Comparison of ENCODE assay signal across 8 cellular contexts in genomic region chr17:2137342-2138098, GRCh38.
A peak's percentile ranks its signal among the peaks of the same experiment; 100 is the strongest.
DNase-seq lines count a peak whose midpoint lies in the region; ATAC-seq and TF ChIP-seq lines count a peak whose summit lies in the region.

No MANE protein-coding gene starts in this region.

- H3K27ac ChIP-seq in Karpas-422 (ENCODE audit: low read length): peak overlapping the region; percentile 64
- H3K27ac ChIP-seq in prostate gland: peak overlapping the region in 1 of 2 donors; percentile 16
- H3K27ac ChIP-seq in esophagus muscularis mucosa (replicated peaks in 1 of 4): peak overlapping the region in 2 of 4 donors; percentile 23 to 39

- intact Hi-C loops in prostate gland (cut with DNase I): no loop called here
- intact Hi-C loops in esophagus muscularis mucosa (cut with DNase I): no loop called here

- H3K27me3 Mint-ChIP-seq in activated naive CD4-positive, alpha-beta T cell treated with anti-CD3 and anti-CD28 coated beads, Interleukin-2, amount 50 U/mL, for 24 hours: no peaks in the 10 kb centered on the region
- H3K27me3 Mint-ChIP-seq in effector memory CD8-positive, alpha-beta T cell: no peaks in the 10 kb centered on the region

- H3K4me3 Mint-ChIP-seq in activated naive CD4-positive, alpha-beta T cell treated with anti-CD3 and anti-CD28 coated beads, Interleukin-2, amount 50 U/mL, for 24 hours: no peak overlapping the region
- H3K4me3 Mint-ChIP-seq in effector memory CD8-positive, alpha-beta T cell: no peak overlapping the region

- no peak for TF ChIP-seq EP300 in esophagus muscularis mucosa (IDR thresholded peaks at IDR 0.05)

- 58% methylated on average over 11 of the region's 11 CpGs for WGBS in prostate gland
- WGBS in esophagus muscularis mucosa: 75% methylated on average over 11 of the region's 11 CpGs

- H3K27ac Mint-ChIP-seq in activated naive CD4-positive, alpha-beta T cell treated with anti-CD3 and anti-CD28 coated beads, Interleukin-2, amount 50 U/mL, for 24 hours: peak overlapping the region; percentile 37
- H3K27ac Mint-ChIP-seq in effector memory CD8-positive, alpha-beta T cell: peak overlapping the region; percentile 68 to 87

- no peaks in the 10 kb centered on the region for H3K9me3 ChIP-seq in Karpas-422 (ENCODE audit: low read length)
- no peaks in the 10 kb centered on the region for H3K9me3 ChIP-seq in prostate gland
- no peaks in the 10 kb centered on the region for H3K9me3 ChIP-seq in esophagus muscularis mucosa

- no peaks in the 10 kb centered on the region for H4K20me1 ChIP-seq in Karpas-422 (ENCODE audit: insufficient read depth, low read depth, low read length)

- no peaks in the 10 kb centered on the region for H3K36me3 Mint-ChIP-seq in activated naive CD4-positive, alpha-beta T cell treated with anti-CD3 and anti-CD28 coated beads, Interleukin-2, amount 50 U/mL, for 24 hours
- no peaks in the 10 kb centered on the region for H3K36me3 Mint-ChIP-seq in effector memory CD8-positive, alpha-beta T cell (ENCODE audit: insufficient read depth)

- H3K36me3 ChIP-seq in Karpas-422 (ENCODE audit: insufficient read depth, low read length): no peaks in the 10 kb centered on the region
- H3K36me3 ChIP-seq in prostate gland: no peaks in the 10 kb centered on the region
- peaks cover 0 to 9% (median 0%) of the 10 kb centered on the region in 4 donors for H3K36me3 ChIP-seq in esophagus muscularis mucosa

- no peak for TF ChIP-seq CTCF in prostate gland (IDR thresholded peaks at IDR 0.05)
- no peak for TF ChIP-seq CTCF in esophagus muscularis mucosa (IDR thresholded peaks at IDR 0.05)

- H2AFZ ChIP-seq in Karpas-422 (ENCODE audit: low read length): no peak overlapping the region

- H3K9ac ChIP-seq in Karpas-422 (ENCODE audit: low read length): peak overlapping the region; percentile 23; the same call in 1 of the 2 replicates

- H3K4me3 ChIP-seq in Karpas-422 (ENCODE audit: low read length): peak overlapping the region; percentile 21; the same call in 1 of the 2 replicates
- H3K4me3 ChIP-seq in prostate gland: no peak overlapping the region
- H3K4me3 ChIP-seq in esophagus muscularis mucosa: no peak overlapping the region

- H3K79me2 ChIP-seq in Karpas-422 (ENCODE audit: low read length): peaks cover 4% of the 10 kb centered on the region; the same call in 1 of the 2 replicates

- TF ChIP-seq POLR2A in prostate gland (IDR thresholded peaks at IDR 0.05) (no peak), esophagus muscularis mucosa (IDR thresholded peaks at IDR 0.05; ENCODE audit: low read depth) (no peak)

- no peak for DNase-seq in activated naive CD4-positive, alpha-beta T cell (lab: John Stamatoyannopoulos, UW)
- DNase-seq in Karpas-422: peak; percentile 86
- DNase-seq in effector memory CD8-positive, alpha-beta T cell: no peak
- peak; percentile 20 for DNase-seq in prostate gland (ENCODE audit: low spot score)
- DNase-seq in esophagus muscularis mucosa (ENCODE audit: extremely low spot score): no peak
- no peak for DNase-seq in stimulated activated CD4-positive, alpha-beta T cell treated with anti-CD3 and anti-CD28 coated beads, Interleukin-2, amount 100 ng/mL, for 24 hours
- DNase-seq in KG1 (lab: John Stamatoyannopoulos, UW): no peak

- peak overlapping the region; percentile 53 for H3K4me2 ChIP-seq in Karpas-422 (ENCODE audit: low read depth, low read length, poor library complexity, severe bottlenecking)

- H3K9me3 Mint-ChIP-seq in activated naive CD4-positive, alpha-beta T cell treated with anti-CD3 and anti-CD28 coated beads, Interleukin-2, amount 50 U/mL, for 24 hours: no peaks in the 10 kb centered on the region
- H3K9me3 Mint-ChIP-seq in effector memory CD8-positive, alpha-beta T cell: no peaks in the 10 kb centered on the region

- ATAC-seq in effector memory CD8-positive, alpha-beta T cell (replicated peaks): no peak

- peaks cover 18% of the 10 kb centered on the region for H3K4me1 Mint-ChIP-seq in activated naive CD4-positive, alpha-beta T cell treated with anti-CD3 and anti-CD28 coated beads, Interleukin-2, amount 50 U/mL, for 24 hours
- peaks cover 12 to 13% of the 10 kb centered on the region in 2 donors for H3K4me1 Mint-ChIP-seq in effector memory CD8-positive, alpha-beta T cell (ENCODE audit: low read depth in 2 of 2)

- H3K9me2 ChIP-seq in Karpas-422 (replicated peaks; ENCODE audit: insufficient read depth, low read length): no peaks in the 10 kb centered on the region

- H3K27me3 ChIP-seq in Karpas-422 (ENCODE audit: low read length) (no peaks in the 10 kb centered on the region), prostate gland (replicated peaks; ENCODE audit: insufficient read depth) (no peaks in the 10 kb centered on the region), esophagus muscularis mucosa (no peaks in the 10 kb centered on the region)

- H3K4me1 ChIP-seq in Karpas-422 (ENCODE audit: low read length) (peaks cover 32% of the 10 kb centered on the region), prostate gland (replicated peaks) (no peaks in the 10 kb centered on the region), esophagus muscularis mucosa (peaks cover 15 to 30% (median 27%) of the 10 kb centered on the region in 4 donors)

Comparison
In these comparisons a context has a peak if more than half of its experiments do, and no peak if none do; other contexts are left out.
1. DNase-seq: peak in Karpas-422 (single experiment) and prostate gland (single experiment); none in activated naive CD4-positive, alpha-beta T cell (0 of 4), effector memory CD8-positive, alpha-beta T cell (0 of 3), esophagus muscularis mucosa (single experiment), stimulated activated CD4-positive, alpha-beta T cell treated with anti-CD3 and anti-CD28 coated beads, Interleukin-2, amount 100 ng/mL, for 24 hours (0 of 2) and KG1 (single experiment).